23 cellular contexts compared by ENCODE assay signal in genomic region chr4:143421609-143422008, GRCh38.
"Had no signal": no experiment of that assay in that cellular context is flagged by ENCODE, and none has a peak within 500 bp of the region (broad histone marks: within the 10 kb centered on the region; RNA-seq: fewer than 3 reads in every experiment).

No MANE protein-coding gene starts in this region.

- H3K9ac ChIP-seq: neural progenitor cell had no signal

- H3K4me3 Mint-ChIP-seq: activated CD4-positive, alpha-beta memory T cell treated with anti-CD3 and anti-CD28 coated beads, Interleukin-2, amount 10 ng/mL, durations not matched to agents 7 days and 5 days; activated CD8-positive, alpha-beta memory T cell treated with anti-CD3 and anti-CD28 coated beads, Interleukin-2, amount 10 ng/mL, durations not matched to agents 7 days and 5 days; memory B cell; naive thymus-derived CD4-positive, alpha-beta T cell; neural progenitor cell; stimulated activated effector memory CD8-positive, alpha-beta T cell treated with anti-CD3 and anti-CD28 coated beads, Interleukin-12 subunit alpha, Interleukin-12 subunit beta, amount 100 ng/mL, for 72 hours had no signal

- H3K4me1 ChIP-seq: breast epithelium, neural progenitor cell had no signal

- ATAC-seq: activated CD8-positive, alpha-beta memory T cell treated with anti-CD3 and anti-CD28 coated beads, Interleukin-2, amount 10 ng/mL, durations not matched to agents 7 days and 5 days; gastroesophageal sphincter; heart left ventricle; mucosa of descending colon; naive thymus-derived CD4-positive, alpha-beta T cell; psoas muscle; sciatic nerve; stimulated activated effector memory CD8-positive, alpha-beta T cell treated with anti-CD3 and anti-CD28 coated beads, Interleukin-12 subunit alpha, Interleukin-12 subunit beta, amount 100 ng/mL, for 72 hours had no signal

- H3K36me3 ChIP-seq: breast epithelium, neural progenitor cell, ovary had no signal

- H3K4me3 ChIP-seq: breast epithelium, esophagus muscularis mucosa, gastroesophageal sphincter, heart left ventricle, mucosa of descending colon, neural progenitor cell, ovary, psoas muscle had no signal

- H2AFZ ChIP-seq: neural progenitor cell had no signal

- H3K4me1 Mint-ChIP-seq: activated CD4-positive, alpha-beta memory T cell treated with anti-CD3 and anti-CD28 coated beads, Interleukin-2, amount 10 ng/mL, durations not matched to agents 7 days and 5 days; activated CD8-positive, alpha-beta memory T cell treated with anti-CD3 and anti-CD28 coated beads, Interleukin-2, amount 10 ng/mL, durations not matched to agents 7 days and 5 days; naive thymus-derived CD4-positive, alpha-beta T cell; stimulated activated effector memory CD8-positive, alpha-beta T cell treated with anti-CD3 and anti-CD28 coated beads, Interleukin-12 subunit alpha, Interleukin-12 subunit beta, amount 100 ng/mL, for 72 hours had no signal

- DNase-seq: activated CD4-positive, alpha-beta memory T cell treated with anti-CD3 and anti-CD28 coated beads, Interleukin-2, amount 10 ng/mL, durations not matched to agents 7 days and 5 days; activated CD4-positive, alpha-beta T cell treated with anti-CD3 and anti-CD28 coated beads for 48 hours; activated CD4-positive, CD25-positive, alpha-beta regulatory T cell; activated CD8-positive, alpha-beta memory T cell treated with anti-CD3 and anti-CD28 coated beads, Interleukin-2, amount 10 ng/mL, durations not matched to agents 7 days and 5 days; activated naive CD4-positive, alpha-beta T cell treated with Interleukin-2 at 50 U/mL for 16 hours; anterior cingulate cortex; effector CD8-positive, alpha-beta T cell; heart left ventricle; kidney; mucosa of descending colon; naive thymus-derived CD4-positive, alpha-beta T cell; ovary; psoas muscle; stimulated activated CD4-positive, alpha-beta T cell treated with anti-CD3 and anti-CD28 coated beads, Interleukin-4, amount 100 ng/mL, for 24 hours; T-helper 9 cell had no signal

- H3K9me3 ChIP-seq: breast epithelium, esophagus muscularis mucosa, gastroesophageal sphincter, heart left ventricle, mucosa of descending colon, ovary, psoas muscle had no signal

- H3K36me3 Mint-ChIP-seq: activated CD8-positive, alpha-beta memory T cell treated with anti-CD3 and anti-CD28 coated beads, Interleukin-2, amount 10 ng/mL, durations not matched to agents 7 days and 5 days; naive thymus-derived CD4-positive, alpha-beta T cell; stimulated activated effector memory CD8-positive, alpha-beta T cell treated with anti-CD3 and anti-CD28 coated beads, Interleukin-12 subunit alpha, Interleukin-12 subunit beta, amount 100 ng/mL, for 72 hours had no signal

- H3K27ac Mint-ChIP-seq: activated CD4-positive, alpha-beta memory T cell treated with anti-CD3 and anti-CD28 coated beads, Interleukin-2, amount 10 ng/mL, durations not matched to agents 7 days and 5 days; activated CD8-positive, alpha-beta memory T cell treated with anti-CD3 and anti-CD28 coated beads, Interleukin-2, amount 10 ng/mL, durations not matched to agents 7 days and 5 days; activated T-helper 2 cell treated with anti-CD3 and anti-CD28 coated beads, Interferon-gamma antibody, Interleukin-2, Interleukin-4, amounts not matched to agents 10 μg/mL and 5 μg/mL and 100 μg/mL, durations not matched to agents 14 hours and 24 hours and 36 hours; memory B cell; naive thymus-derived CD4-positive, alpha-beta T cell; neural progenitor cell; stimulated activated effector memory CD8-positive, alpha-beta T cell treated with anti-CD3 and anti-CD28 coated beads, Interleukin-12 subunit alpha, Interleukin-12 subunit beta, amount 100 ng/mL, for 72 hours had no signal

- H3K27me3 ChIP-seq: breast epithelium, esophagus muscularis mucosa, gastroesophageal sphincter, heart left ventricle, neural progenitor cell, ovary had no signal

- FAIRE-seq: kidney had no signal

- H3K9me3 Mint-ChIP-seq: activated CD4-positive, alpha-beta memory T cell treated with anti-CD3 and anti-CD28 coated beads, Interleukin-2, amount 10 ng/mL, durations not matched to agents 7 days and 5 days; activated T-helper 2 cell treated with anti-CD3 and anti-CD28 coated beads, Interferon-gamma antibody, Interleukin-2, Interleukin-4, amounts not matched to agents 10 μg/mL and 5 μg/mL and 100 μg/mL, durations not matched to agents 14 hours and 24 hours and 36 hours; memory B cell; naive thymus-derived CD4-positive, alpha-beta T cell; neural progenitor cell; stimulated activated effector memory CD8-positive, alpha-beta T cell treated with anti-CD3 and anti-CD28 coated beads, Interleukin-12 subunit alpha, Interleukin-12 subunit beta, amount 100 ng/mL, for 72 hours had no signal

- H3K27ac ChIP-seq: breast epithelium, neural progenitor cell, ovary had no signal

- H3K4me2 ChIP-seq: neural progenitor cell had no signal
